In the genomic region with DNA sequence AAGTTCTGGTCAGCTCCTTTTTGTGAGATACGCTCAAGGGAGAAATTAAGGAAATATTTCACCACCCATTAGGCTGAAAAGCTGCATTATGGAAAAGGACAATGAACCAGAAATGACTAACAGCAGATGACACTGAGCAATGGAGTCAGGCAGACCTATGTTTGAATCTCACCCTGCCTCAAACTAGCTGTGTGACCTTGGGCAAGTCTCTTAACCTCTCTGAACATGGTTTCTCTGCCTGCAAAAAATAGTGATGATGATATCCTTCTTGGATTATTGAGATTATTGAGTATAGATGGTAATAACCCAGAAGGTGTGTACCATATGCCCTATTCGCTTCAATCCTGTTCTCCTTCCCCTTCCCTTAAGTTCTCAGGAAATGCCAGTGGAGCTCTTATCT, we compare ENCODE assay signal across 16 cellular contexts. TPM values are rescaled to one million over a fixed set of nuclear protein-coding genes. Genes with fewer than 3 reads are reported as not detected.
A peak's percentile ranks its signal among the peaks of the same experiment; 100 is the strongest.
DNase-seq lines count a peak whose midpoint lies in the region; ATAC-seq, FAIRE-seq and TF ChIP-seq lines count a peak whose summit lies in the region.
"Had no signal": no experiment of that assay in that cellular context is flagged by ENCODE, and none has a peak within 500 bp of the region (broad histone marks: within the 10 kb centered on the region; RNA-seq: fewer than 3 reads in every experiment).

No MANE protein-coding gene starts in this region.

- H2AFZ ChIP-seq in K562 (ENCODE audit: low read depth, low read length) (no peak overlapping the region), neural progenitor cell (replicated peaks) (no peak overlapping the region)
- H2AFZ ChIP-seq: GM23248 had no signal

- H3K36me3 ChIP-seq in K562 (ENCODE audit: control insufficient read depth, insufficient read depth, low read length) (no peaks in the 10 kb centered on the region), neural progenitor cell (no peaks in the 10 kb centered on the region)
- H3K36me3 ChIP-seq: BLaER1, HAP-1 had no signal

- no peak for TF ChIP-seq POLR2A in K562 (conservative IDR thresholded peaks at IDR 0.05)

- intact Hi-C loops in natural killer cell (cut with micrococcal nuclease) (no loop called here), K562 (cut with micrococcal nuclease) (no loop called here)

- CTCF ChIA-PET in K562 (lab: Yijun Ruan, JAX; ENCODE audit: low intra/inter-chr PET ratio), result no interaction called here

- DNase-seq in natural killer cell (no peak), K562 (ENCODE audit: extremely low read depth in 1 of 4, low spot score in 3 of 4) (no peak), neural progenitor cell (ENCODE audit: low spot score) (no peak)
- no peak for DNase-seq in natural killer cell treated with Interleukin-12 subunit alpha and Interleukin-12 subunit beta and Interleukin-15 and Interleukin-18, amount 100 ng/mL, for 72 hours (ENCODE audit: low spot score)
- DNase-seq: AML-193, Calu3, DMS79 treated with DMSO at 0.1 percent for 48 hours, GF-D8, GM23248 had no signal

- H3K79me2 ChIP-seq in K562 (ENCODE audit: control insufficient read depth, insufficient read depth, low read length) (no peaks in the 10 kb centered on the region), neural progenitor cell (ENCODE audit: low read depth) (peaks cover 13% of the 10 kb centered on the region)

- no TSS peak for BruUV-seq in K562 (replicated peaks; lab: Mats Ljungman, UMichigan)

- TF ChIP-seq CTCF in natural killer cell (IDR thresholded peaks at IDR 0.05) (no peak), K562 (IDR thresholded peaks at IDR 0.05 in 2 of 3, conservative IDR thresholded peaks at IDR 0.05 in 1 of 3; ENCODE audit: insufficient read depth in 2 of 3, low read depth in 1 of 3, low read length in 3 of 3) (no peak), neural progenitor cell (IDR thresholded peaks at IDR 0.05) (no peak)

- H3K4me2 ChIP-seq in K562 (ENCODE audit: insufficient read depth, low read length), result no peak overlapping the region
- no peak overlapping the region for H3K4me2 ChIP-seq in neural progenitor cell
- H3K4me2 ChIP-seq: BLaER1 had no signal

- H3K4me3 Mint-ChIP-seq in natural killer cell (peak overlapping the region; percentile 59), neural progenitor cell (peak overlapping the region; percentile 54)
- H3K4me3 Mint-ChIP-seq in natural killer cell treated with Interleukin-12 subunit alpha and Interleukin-12 subunit beta and Interleukin-15 and Interleukin-18, amount 100 ng/mL, for 72 hours, result no peak overlapping the region
- H3K4me3 Mint-ChIP-seq: CD14-positive monocyte; CD8-positive, alpha-beta T cell had no signal

- H3K27ac ChIP-seq in K562 (ENCODE audit: extremely low read depth, low read depth, low read length) (no peak overlapping the region), neural progenitor cell (no peak overlapping the region)
- H3K27ac ChIP-seq: BLaER1, GM23248 had no signal

- TF ChIP-seq EP300 in K562 (IDR thresholded peaks at IDR 0.05; ENCODE audit: low read length), result no peak

- H4K20me1 ChIP-seq in K562 (replicated peaks; ENCODE audit: control insufficient read depth, insufficient read depth, low read length) (no peaks in the 10 kb centered on the region), neural progenitor cell (ENCODE audit: low read depth) (no peaks in the 10 kb centered on the region)
- H4K20me1 ChIP-seq: BLaER1 had no signal

- H3K9ac ChIP-seq in K562 (ENCODE audit: insufficient read depth in 1 of 2, low read depth in 2 of 2, low read length in 2 of 2), result no peak overlapping the region
- H3K9ac ChIP-seq in neural progenitor cell, result no peak overlapping the region
- H3K9ac ChIP-seq: BLaER1, GM23248 had no signal

- H3K27ac Mint-ChIP-seq in natural killer cell (no peak overlapping the region), neural progenitor cell (no peak overlapping the region)
- no peak overlapping the region for H3K27ac Mint-ChIP-seq in natural killer cell treated with Interleukin-12 subunit alpha and Interleukin-12 subunit beta and Interleukin-15 and Interleukin-18, amount 100 ng/mL, for 72 hours
- H3K27ac Mint-ChIP-seq: CD8-positive, alpha-beta T cell had no signal

- no peak for ATAC-seq in natural killer cell
- no peak for ATAC-seq in natural killer cell treated with Interleukin-12 subunit alpha and Interleukin-12 subunit beta and Interleukin-15 and Interleukin-18, amount 100 ng/mL, for 72 hours
- no peak for ATAC-seq in K562
- no peak for ATAC-seq in GM21576 (IDR thresholded peaks at IDR 0.05; ENCODE audit: unreplicated experiment)
- no peak for ATAC-seq in GM21619 (IDR thresholded peaks at IDR 0.05; ENCODE audit: unreplicated experiment)
- ATAC-seq: CD8-positive, alpha-beta T cell had no signal

- H3K9me1 ChIP-seq in K562 (ENCODE audit: control insufficient read depth, insufficient read depth, low read length), result no peaks in the 10 kb centered on the region

- POLR2A ChIA-PET in K562 (lab: Yijun Ruan, JAX), result interaction anchor here (0.6 to 2.1 kb wide), 2 partner anchors 10 to 225 kb away, joined by 3 to 8 read pairs; no protein-coding TSS in a partner anchor

- H3K36me3 Mint-ChIP-seq in natural killer cell, result no peaks in the 10 kb centered on the region
- H3K36me3 Mint-ChIP-seq in natural killer cell treated with Interleukin-12 subunit alpha and Interleukin-12 subunit beta and Interleukin-15 and Interleukin-18, amount 100 ng/mL, for 72 hours, result no peaks in the 10 kb centered on the region
- H3K36me3 Mint-ChIP-seq in neural progenitor cell, result no peaks in the 10 kb centered on the region

- FAIRE-seq in K562 (lab: Jason Lieb, UNC), result no peak
- FAIRE-seq: A204.1 had no signal

- H3K4me1 ChIP-seq in K562 (replicated peaks in 1 of 2; ENCODE audit: control insufficient read depth in 2 of 2, insufficient read depth in 2 of 2, low read length in 2 of 2) (peaks cover 0 to 10% of the 10 kb centered on the region in 2 experiments; a peak in 3 of 5 replicates), neural progenitor cell (peaks cover 9% of the 10 kb centered on the region)

- no peaks in the 10 kb centered on the region for H3K9me3 ChIP-seq in K562 (replicated peaks; ENCODE audit: control insufficient read depth, insufficient read depth, low read depth, low read length)
- no peaks in the 10 kb centered on the region for H3K9me3 ChIP-seq in neural progenitor cell (ENCODE audit: low read depth)
- H3K9me3 ChIP-seq: BLaER1, HAP-1 had no signal

- H3K27me3 Mint-ChIP-seq in natural killer cell (ENCODE audit: low read depth in 2 of 2) (peaks cover 15 to 24% of the 10 kb centered on the region in 2 donors), neural progenitor cell (ENCODE audit: insufficient read depth, low read depth) (peaks cover 27% of the 10 kb centered on the region)
- peaks cover 20 to 26% of the 10 kb centered on the region in 2 donors for H3K27me3 Mint-ChIP-seq in natural killer cell treated with Interleukin-12 subunit alpha and Interleukin-12 subunit beta and Interleukin-15 and Interleukin-18, amount 100 ng/mL, for 72 hours

- WGBS in K562 (ENCODE audit: insufficient coverage, low coverage, missing lambda C conversion rate), result 15% methylated on average over 2 of the region's 2 CpGs

- no peak overlapping the region for H3K4me3 ChIP-seq in K562
- H3K4me3 ChIP-seq in neural progenitor cell, result no peak overlapping the region
- H3K4me3 ChIP-seq: BLaER1, GM23248, HAP-1 had no signal

- H3K27me3 ChIP-seq in K562 (ENCODE audit: control insufficient read depth in 2 of 2, insufficient read depth in 2 of 2, low read length in 2 of 2) (peaks cover 8 to 24% of the 10 kb centered on the region in 2 experiments; a peak in 3 of 5 replicates), neural progenitor cell (peaks cover 79% of the 10 kb centered on the region)
- H3K27me3 ChIP-seq: BLaER1 had no signal

- no peak for TF ChIP-seq RAD21 in K562 (CRISPR knock-in tag; conservative IDR thresholded peaks at IDR 0.05 in 1 of 2, IDR thresholded peaks at IDR 0.05 in 1 of 2)

- H3F3A ChIP-seq in neural progenitor cell (ENCODE audit: low read depth), result peaks cover 9% of the 10 kb centered on the region

- no peaks in the 10 kb centered on the region for H3K9me3 Mint-ChIP-seq in natural killer cell
- no peaks in the 10 kb centered on the region for H3K9me3 Mint-ChIP-seq in natural killer cell treated with Interleukin-12 subunit alpha and Interleukin-12 subunit beta and Interleukin-15 and Interleukin-18, amount 100 ng/mL, for 72 hours
- no peaks in the 10 kb centered on the region for H3K9me3 Mint-ChIP-seq in neural progenitor cell
- H3K9me3 Mint-ChIP-seq: CD8-positive, alpha-beta T cell had no signal

- in situ Hi-C loops in K562 (cut with MboI), result no loop called here

- peaks cover 26% of the 10 kb centered on the region in 2 donors for H3K4me1 Mint-ChIP-seq in natural killer cell
- H3K4me1 Mint-ChIP-seq in natural killer cell treated with Interleukin-12 subunit alpha and Interleukin-12 subunit beta and Interleukin-15 and Interleukin-18, amount 100 ng/mL, for 72 hours (ENCODE audit: low read depth in 2 of 2), result peaks cover 12 to 25% of the 10 kb centered on the region in 2 donors
- H3K4me1 Mint-ChIP-seq in neural progenitor cell, result peaks cover 20% of the 10 kb centered on the region

TF ChIP-seq in K562, 482 proteins besides CTCF, POLR2A, EP300 and RAD21 (continues in another document):
- TF ChIP-seq NCOA4 (IDR thresholded peaks at IDR 0.05; ENCODE audit: partially characterized antibody) (no peak), TAF7 (tag; IDR thresholded peaks at IDR 0.05) (no peak), GTF2E2 (tag; IDR thresholded peaks at IDR 0.05) (no peak)

RNA-seq across cellular contexts. Expression of gene PRDM11, which starts 2.9 kb away (rescaled TPM):
- total RNA-seq in natural killer cell, result 10 to 100 TPM; 10.3 to 14.7 (median 13.7) TPM
- total RNA-seq in natural killer cell treated with Interleukin-12 subunit alpha and Interleukin-12 subunit beta and Interleukin-15 and Interleukin-18, amount 100 ng/mL, for 72 hours, result 1 to 10 TPM; 3.5 to 6.6 TPM
- 0.37 and 0.69 TPM in 2 replicates for total RNA-seq in K562 (2011; cell fraction: chromatin; rRNA removed; ENCODE audit: low replicate concordance)
- total RNA-seq in K562 (2011; cell fraction: nucleolus; rRNA removed), result 0.39 and 0.67 TPM in 2 replicates
- total RNA-seq in K562 (2011; cell fraction: nucleoplasm; rRNA removed), result 0.88 and 1.1 TPM in 2 replicates
- total RNA-seq in K562 (2014; rRNA removed), result 0.14 and 0.41 TPM in 2 replicates
- total RNA-seq in K562 (2014; rRNA removed; fragmentation: Illumina TruSeq; extraction: Trizol), result 0.13 and 0.22 TPM in 2 replicates
- 0.36 and 0.53 TPM in 2 replicates for total RNA-seq in K562 (2015; rRNA removed; fragmentation: Illumina TruSeq; extraction: Trizol)
- 0.78 and 1.1 TPM in 2 replicates for total RNA-seq in K562 (2021)
- 0.29 and 0.50 TPM in 2 replicates for polyA plus RNA-seq in K562 (2011; rRNA removed)
- 0.32 and 0.70 TPM in 2 replicates for polyA plus RNA-seq in K562 (2011; cell fraction: cytosol; rRNA removed)
- 0.93 and 1.3 TPM in 2 replicates for polyA plus RNA-seq in K562 (2011; cell fraction: nucleus; rRNA removed)
- 0.55 and 0.82 TPM in 2 replicates for polyA plus RNA-seq in K562 (2012)
- polyA plus RNA-seq in K562 (2014; fragmentation: Illumina TruSeq; extraction: Trizol), result 0.57 and 0.74 TPM in 2 replicates
- under 1 TPM; 0.01 to 0.03 TPM for polyA plus RNA-seq in K562 (2014; fragmentation: Nextera tagmentation; extraction: Ambion mirVana)
- 0.23 and 0.38 TPM in 2 replicates for polyA plus RNA-seq in K562 (2014; rRNA removed)
- polyA minus RNA-seq in K562 (2011; rRNA and poly(A)+ RNA removed), result 0.39 and 0.81 TPM in 2 replicates
- 0.48 and 1.5 TPM in 2 replicates for polyA minus RNA-seq in K562 (2011; cell fraction: cytosol; rRNA and poly(A)+ RNA removed)
- polyA minus RNA-seq in K562 (2011; cell fraction: nucleus; rRNA and poly(A)+ RNA removed), result 0.40 and 1.00 TPM in 2 replicates
- 1.8 and 5.3 TPM in 2 replicates for total RNA-seq in neural progenitor cell (ENCODE audit: low replicate concordance)
